1 cellular context compared by ENCODE assay signal in genomic region chr16:12758031-12758669, GRCh38.
A peak's percentile ranks its signal among the peaks of the same experiment; 100 is the strongest.
TF ChIP-seq lines count a peak whose summit lies in the region.

No MANE protein-coding gene starts in this region.

TF ChIP-seq in K562, 482 proteins besides CTCF, POLR2A, EP300 and RAD21 (continued from another document and continues in another):
- TF ChIP-seq POLR3A (IDR thresholded peaks at IDR 0.05; ENCODE audit: borderline replicate concordance, extremely low read depth, insufficient read depth, insufficient read length), result no peak
- TF ChIP-seq NCOA4 (IDR thresholded peaks at IDR 0.05; ENCODE audit: partially characterized antibody), result no peak
- TF ChIP-seq XRCC4 (IDR thresholded peaks at IDR 0.05; ENCODE audit: extremely low read depth, insufficient read depth, insufficient read length), result no peak
- TF ChIP-seq CREBBP (IDR thresholded peaks at IDR 0.05; ENCODE audit: low read depth, low read length), result no peak
- peak; percentile 59 for TF ChIP-seq JUN (IDR thresholded peaks at IDR 0.05; ENCODE audit: borderline replicate concordance, low read depth, low read length)
- TF ChIP-seq JUN (CRISPR knock-in tag; IDR thresholded peaks at IDR 0.05; ENCODE audit: borderline replicate concordance), result no peak; the same call in 1 of the 2 replicates
- TF ChIP-seq FOXA1 (IDR thresholded peaks at IDR 0.05; ENCODE audit: borderline replicate concordance), result no peak
- no peak for TF ChIP-seq TCFL5 (CRISPR knock-in tag; conservative IDR thresholded peaks at IDR 0.05)
- TF ChIP-seq FIP1L1 (IDR thresholded peaks at IDR 0.05; ENCODE audit: low read depth, low read length, poor library complexity, severe bottlenecking), result no peak
- TF ChIP-seq ZNF717 (CRISPR knock-in tag; IDR thresholded peaks at IDR 0.05), result no peak
- TF ChIP-seq SUPT5H (IDR thresholded peaks at IDR 0.05), result no peak
- no peak for TF ChIP-seq THRAP3 (IDR thresholded peaks at IDR 0.05; ENCODE audit: borderline replicate concordance)
- TF ChIP-seq CTCFL (IDR thresholded peaks at IDR 0.05; ENCODE audit: borderline replicate concordance, insufficient read depth, low read depth, low read length, poor library complexity, severe bottlenecking), result no peak
- no peak for TF ChIP-seq BRCA1 (IDR thresholded peaks at IDR 0.05)
- TF ChIP-seq BRCA1 (CRISPR knock-in tag; IDR thresholded peaks at IDR 0.05), result no peak
- peak; percentile 34; the same call in 1 of the 2 replicates for TF ChIP-seq MAX (CRISPR knock-in tag; IDR thresholded peaks at IDR 0.05)
- TF ChIP-seq ZNF212 (CRISPR knock-in tag; IDR thresholded peaks at IDR 0.05), result no peak
- no peak for TF ChIP-seq NFYB (IDR thresholded peaks at IDR 0.05; ENCODE audit: extremely low read depth, insufficient read length)
- no peak for TF ChIP-seq PYGO2 (tag; IDR thresholded peaks at IDR 0.05)
- no peak for TF ChIP-seq CCNT2 (IDR thresholded peaks at IDR 0.05; ENCODE audit: borderline replicate concordance, extremely low read depth, insufficient read length, low read depth, low read length)
- no peak for TF ChIP-seq ZBTB17 (CRISPR knock-in tag; IDR thresholded peaks at IDR 0.05)
- no peak for TF ChIP-seq THRA (IDR thresholded peaks at IDR 0.05)
- no peak for TF ChIP-seq MCM7 (IDR thresholded peaks at IDR 0.05)
- TF ChIP-seq RNF219 (CRISPR knock-in tag; IDR thresholded peaks at IDR 0.05), result no peak
- no peak for TF ChIP-seq U2AF1 (optimal IDR thresholded peaks at IDR 0.05; ENCODE audit: low read depth, low read length)
- TF ChIP-seq MTF1 (CRISPR knock-in tag; IDR thresholded peaks at IDR 0.05; ENCODE audit: borderline replicate concordance), result no peak
- TF ChIP-seq SP2 (IDR thresholded peaks at IDR 0.05; ENCODE audit: extremely low read depth, low read depth, low read length, poor library complexity, severe bottlenecking), result no peak
- no peak for TF ChIP-seq ZNF224 (CRISPR knock-in tag; IDR thresholded peaks at IDR 0.05)
- no peak for TF ChIP-seq PRMT5 (CRISPR knock-in tag; IDR thresholded peaks at IDR 0.05)
- TF ChIP-seq RFX5 (IDR thresholded peaks at IDR 0.05; ENCODE audit: low read depth, low read length), result no peak
- TF ChIP-seq RAD51 (IDR thresholded peaks at IDR 0.05; ENCODE audit: borderline replicate concordance, low read depth), result no peak
- TF ChIP-seq NFE2 (IDR thresholded peaks at IDR 0.05; ENCODE audit: low read depth), result 0 out of 2 replicates have a peak, but pooled peaks have one; percentile 14
- no peak for TF ChIP-seq CHD2 (IDR thresholded peaks at IDR 0.05; ENCODE audit: low read depth, low read length)
- no peak for TF ChIP-seq SMC3 (conservative IDR thresholded peaks at IDR 0.05; ENCODE audit: insufficient read depth, low read depth, low read length)
- TF ChIP-seq ZNF830 (CRISPR knock-in tag; IDR thresholded peaks at IDR 0.05), result no peak
- no peak for TF ChIP-seq DMBX1 (CRISPR knock-in tag; IDR thresholded peaks at IDR 0.05; ENCODE audit: borderline replicate concordance)
- TF ChIP-seq ZBTB43 (CRISPR knock-in tag; IDR thresholded peaks at IDR 0.05), result no peak
- TF ChIP-seq SETDB1 (IDR thresholded peaks at IDR 0.05; ENCODE audit: low read length), result no peak
- no peak for TF ChIP-seq E2F4 (CRISPR knock-in tag; IDR thresholded peaks at IDR 0.05; ENCODE audit: low read depth)
- TF ChIP-seq ZNF785 (CRISPR knock-in tag; IDR thresholded peaks at IDR 0.05), result no peak
- TF ChIP-seq SOX6 (IDR thresholded peaks at IDR 0.05), result peak; percentile 94
- no peak for TF ChIP-seq TSHZ1 (CRISPR knock-in tag; IDR thresholded peaks at IDR 0.05)
- no peak for TF ChIP-seq HLTF (IDR thresholded peaks at IDR 0.05)
- TF ChIP-seq MAFK (IDR thresholded peaks at IDR 0.05; ENCODE audit: low read length), result no peak
- no peak for TF ChIP-seq ETS2 (tag; IDR thresholded peaks at IDR 0.05; ENCODE audit: borderline replicate concordance, poor library complexity, severe bottlenecking)
- TF ChIP-seq ERF (CRISPR knock-in tag; IDR thresholded peaks at IDR 0.05), result no peak
- TF ChIP-seq FOXJ2 (tag; IDR thresholded peaks at IDR 0.05), result 0 out of 2 replicates have a peak, but pooled peaks have one; percentile 41
- TF ChIP-seq E2F1 (CRISPR knock-in tag; IDR thresholded peaks at IDR 0.05), result no peak
- no peak for TF ChIP-seq CHAMP1 (IDR thresholded peaks at IDR 0.05)
- no peak for TF ChIP-seq EHMT2 (IDR thresholded peaks at IDR 0.05)
- TF ChIP-seq SIRT6 (IDR thresholded peaks at IDR 0.05; ENCODE audit: low read depth, low read length), result no peak
- 0 out of 2 replicates have a peak, but pooled peaks have one; percentile 40 for TF ChIP-seq ZNF175 (CRISPR knock-in tag; IDR thresholded peaks at IDR 0.05; ENCODE audit: low read depth)
- no peak for TF ChIP-seq ZNF707 (CRISPR knock-in tag; conservative IDR thresholded peaks at IDR 0.05)
- no peak for TF ChIP-seq RB1 (IDR thresholded peaks at IDR 0.05; ENCODE audit: low read depth)
- no peak for TF ChIP-seq SAP30 (IDR thresholded peaks at IDR 0.05; ENCODE audit: borderline replicate concordance, insufficient read depth, low read depth, low read length, poor library complexity, severe bottlenecking)
- no peak for TF ChIP-seq SPI1 (IDR thresholded peaks at IDR 0.05; ENCODE audit: borderline replicate concordance, low read depth, low read length)
- TF ChIP-seq TBP (optimal IDR thresholded peaks at IDR 0.05; ENCODE audit: low read depth, low read length), result no peak
